8 cellular contexts compared by ENCODE assay signal in the genomic region with DNA sequence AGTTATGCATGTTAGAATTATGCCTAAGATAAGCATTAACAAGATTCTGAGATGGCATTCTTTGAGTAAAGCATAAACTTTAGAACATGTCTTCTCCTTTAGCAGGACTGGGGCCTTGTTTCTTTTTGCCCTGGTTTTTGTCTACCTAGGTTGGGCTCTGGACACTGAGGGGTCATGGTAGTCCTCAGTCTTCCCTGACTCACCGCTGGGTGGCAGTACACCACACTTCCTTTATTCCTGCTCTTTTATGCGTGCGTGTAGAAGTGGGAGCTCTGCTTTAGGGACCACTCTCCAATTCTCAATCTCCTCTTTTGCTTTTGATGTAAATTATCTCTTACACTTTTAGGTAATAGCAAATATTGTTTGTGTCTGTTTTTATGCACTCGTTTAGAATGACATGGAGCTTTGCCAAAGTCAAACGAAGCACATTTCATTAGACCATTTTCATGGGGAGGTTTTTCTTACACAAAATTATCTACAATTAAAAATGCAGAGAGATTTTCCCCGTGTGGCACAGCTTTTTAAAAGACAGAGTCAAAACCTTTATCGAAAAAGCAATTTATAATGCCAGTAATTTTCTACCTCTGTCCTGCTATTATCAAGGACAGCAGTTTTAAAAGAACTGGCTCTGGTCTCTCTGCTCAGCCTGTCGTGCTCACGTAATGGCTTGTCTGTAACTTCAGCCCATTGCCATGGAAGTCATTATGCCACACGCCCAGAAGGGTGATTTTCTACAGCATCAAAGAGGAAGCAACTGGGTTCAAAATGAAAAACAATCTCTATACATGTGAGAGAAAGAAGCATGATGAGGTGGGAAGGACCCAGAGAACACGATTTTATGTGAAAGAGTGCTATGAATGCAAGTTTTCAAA.
DNase-seq lines count a peak whose midpoint lies in the region; ATAC-seq and TF ChIP-seq lines count a peak whose summit lies in the region.

No MANE protein-coding gene starts in this region.

- no peak overlapping the region for H3K4me3 Mint-ChIP-seq in endothelial cell (ENCODE audit: unreplicated experiment)

- no peaks in the 10 kb centered on the region for H3K9me3 Mint-ChIP-seq in endothelial cell (ENCODE audit: unreplicated experiment)

- H3K27me3 Mint-ChIP-seq in endothelial cell (ENCODE audit: unreplicated experiment): peaks cover 3% of the 10 kb centered on the region

- DNase-seq in GDM1 (lab: John Stamatoyannopoulos, UW) (peak; percentile 74), NCI-H748 treated with DMSO at 0.1 percent for 48 hours (lab: John Stamatoyannopoulos, UW) (peak; percentile 47), endothelial cell (ENCODE audit: low spot score) (peak; percentile 77), middle frontal gyrus (ENCODE audit: extremely low spot score, low spot score) (peak; percentile 35), NCI-H774 (lab: John Stamatoyannopoulos, UW) (no peak)
- DNase-seq in activated CD8-positive, alpha-beta memory T cell treated with anti-CD3 and anti-CD28 coated beads for 4 hours (ENCODE audit: low read depth in 2 of 2): peak; percentile 35 to 46
- DNase-seq in stimulated activated CD8-positive, alpha-beta memory T cell treated with anti-CD3 and anti-CD28 coated beads, Interleukin-4, amount 100 ng/mL, for 1 hour (ENCODE audit: low read depth in 2 of 2, low spot score in 1 of 2): peak; percentile 22 to 51

- H3K36me3 Mint-ChIP-seq in endothelial cell (ENCODE audit: low read depth, unreplicated experiment): no peaks in the 10 kb centered on the region

- no peak overlapping the region for H3K27ac Mint-ChIP-seq in endothelial cell (ENCODE audit: unreplicated experiment)

- peak; percentile 70 for TF ChIP-seq CTCF in endothelial cell (IDR thresholded peaks at IDR 0.05; ENCODE audit: unreplicated experiment)

- H3K4me1 Mint-ChIP-seq in endothelial cell (ENCODE audit: unreplicated experiment): peaks cover 11% of the 10 kb centered on the region

- ATAC-seq in HG02610 (IDR thresholded peaks at IDR 0.05; ENCODE audit: unreplicated experiment): peak; percentile 49
